In the genomic region with DNA sequence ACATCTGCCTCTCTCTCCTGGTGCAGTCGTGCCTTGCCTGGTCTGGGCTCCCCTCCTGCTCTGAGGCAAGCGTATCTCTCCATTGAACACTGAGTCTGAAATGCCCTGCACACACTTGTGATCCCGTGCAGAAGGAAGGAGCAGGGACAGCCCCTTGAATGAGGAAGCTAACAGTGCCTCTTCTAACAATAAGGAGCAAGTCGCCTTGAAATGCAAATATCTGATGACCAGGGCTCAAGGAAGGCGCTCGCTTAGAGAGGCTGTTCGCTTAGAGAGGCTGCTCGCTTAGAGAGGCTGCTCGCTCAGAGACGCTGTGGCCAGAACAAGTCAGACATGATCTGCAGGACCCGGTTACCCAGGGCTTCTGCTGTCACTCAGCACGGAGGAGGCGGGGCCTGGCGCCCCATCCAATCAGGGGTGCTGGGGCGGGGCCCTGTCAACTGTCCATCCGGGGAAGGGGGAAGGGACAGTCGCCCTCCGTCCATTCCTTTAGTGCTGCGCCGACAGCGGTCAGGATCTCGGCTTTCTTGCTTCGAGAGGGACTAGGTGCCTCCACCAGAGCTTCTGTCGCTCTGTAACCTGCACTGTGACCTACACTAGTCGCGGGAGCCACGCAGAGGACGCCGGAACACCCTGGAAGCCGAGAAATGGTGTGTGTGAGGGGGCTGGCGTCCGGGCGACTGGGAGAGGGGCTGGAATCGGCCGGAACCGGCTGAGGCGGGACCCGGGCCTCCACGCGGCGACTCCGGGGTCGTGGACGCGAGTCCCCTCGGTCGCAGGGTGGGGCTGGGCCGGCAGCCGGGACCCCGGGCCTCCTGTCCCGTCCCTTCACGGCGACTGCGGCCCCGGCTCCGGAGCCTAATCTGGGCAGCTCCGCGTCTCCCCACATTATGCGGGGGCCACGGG, we compare ENCODE assay signal across 8 cellular contexts. TPM values are rescaled to one million over a fixed set of nuclear protein-coding genes. Genes with fewer than 3 reads are reported as not detected.
DNase-seq lines count a peak whose midpoint lies in the region; ATAC-seq, FAIRE-seq and TF ChIP-seq lines count a peak whose summit lies in the region.

A gene (plus strand): TSS at position 473 of the 906 bp plus-strand sequence. CDS start 175 bp downstream, at position 648.

- H3K27me3 Mint-ChIP-seq in CD4-positive, alpha-beta memory T cell, result no peaks in the 10 kb centered on the region

- H3K9me3 ChIP-seq in CD4-positive, alpha-beta memory T cell (ENCODE audit: control insufficient read depth in 1 of 2, low read length in 2 of 2), result no peaks in the 10 kb centered on the region
- no peaks in the 10 kb centered on the region for H3K9me3 ChIP-seq in endothelial cell of umbilical vein (replicated peaks; ENCODE audit: control insufficient read depth, insufficient read depth, low read length)

- H2AFZ ChIP-seq in endothelial cell of umbilical vein (ENCODE audit: low read depth, low read length), result peak within 1 kb of the TSS; percentile 93

- peaks cover 0 to 14% (median 2%) of the 10 kb centered on the region in 8 donors for H3K9me3 Mint-ChIP-seq in CD4-positive, alpha-beta memory T cell

- FAIRE-seq in endothelial cell of umbilical vein (lab: Jason Lieb, UNC), result peak; percentile 98

- H3K36me3 ChIP-seq in CD4-positive, alpha-beta memory T cell (ENCODE audit: insufficient read depth, low read length), result no peaks in the 10 kb centered on the region
- H3K36me3 ChIP-seq in endothelial cell of umbilical vein (ENCODE audit: control insufficient read depth in 2 of 2, extremely low read depth in 1 of 2, insufficient read depth in 2 of 2, low read length in 2 of 2), result no peaks in the 10 kb centered on the region

- POLR2A ChIA-PET in CD4-positive, alpha-beta memory T cell (lab: Charles Lee; ENCODE audit: partially characterized antibody), result interaction anchor here (0.7 to 2.0 kb wide), 10 partner anchors 11 to 519 kb away, joined by 3 to 6 read pairs (median 4); a partner anchor contains a TSS
- POLR2A ChIA-PET in endothelial cell of umbilical vein (lab: Charles Lee), result no interaction called here

- no peak for TF ChIP-seq CTCF in endothelial cell of umbilical vein (IDR thresholded peaks at IDR 0.05; ENCODE audit: extremely low read depth in 1 of 2, insufficient read depth in 1 of 2, low read depth in 1 of 2, low read length in 2 of 2)

- peaks cover 17% of the 10 kb centered on the region for H3K4me1 ChIP-seq in CD4-positive, alpha-beta memory T cell (ENCODE audit: insufficient read depth, low read length)
- peaks cover 6% of the 10 kb centered on the region for H3K4me1 ChIP-seq in endothelial cell of umbilical vein (ENCODE audit: control insufficient read depth, extremely low read depth, insufficient read depth, low read length)

- peak within 1 kb of the TSS; percentile 56 for H3K27ac ChIP-seq in CD4-positive, alpha-beta memory T cell (ENCODE audit: low read depth, low read length)
- no peak within 1 kb of the TSS for H3K27ac ChIP-seq in endothelial cell of umbilical vein (ENCODE audit: insufficient read depth, low read depth, low read length)

- H3K27ac Mint-ChIP-seq in CD4-positive, alpha-beta memory T cell, result peak within 1 kb of the TSS; percentile 55 to 91 (median 86)

- CTCF ChIA-PET in CD4-positive, alpha-beta memory T cell (lab: Charles Lee; ENCODE audit: partially characterized antibody), result interaction anchor here (0.6 to 7.8 kb wide), 4 partner anchors 9 to 327 kb away, joined by 3 to 92 read pairs (median 4); a partner anchor contains a TSS
- CTCF ChIA-PET in endothelial cell of umbilical vein (lab: Charles Lee), result interaction anchor here (0.7 to 2.7 kb wide), 5 partner anchors 16 to 141 kb away, joined by 3 to 10 read pairs (median 6); a partner anchor contains a TSS

- H3K4me3 Mint-ChIP-seq in CD4-positive, alpha-beta memory T cell, result peak within 1 kb of the TSS; percentile 93 to 96 (median 95)

- H3K4me2 ChIP-seq in endothelial cell of umbilical vein (ENCODE audit: insufficient read depth, low read length), result peak within 1 kb of the TSS; percentile 83

- H3K27me3 ChIP-seq in CD4-positive, alpha-beta memory T cell (ENCODE audit: insufficient read depth, low read length), result no peaks in the 10 kb centered on the region
- H3K27me3 ChIP-seq in endothelial cell of umbilical vein (ENCODE audit: control insufficient read depth in 2 of 2, insufficient read depth in 2 of 2, low read length in 2 of 2), result no peaks in the 10 kb centered on the region

- H3K9ac ChIP-seq in endothelial cell of umbilical vein (replicated peaks; ENCODE audit: extremely low read depth, insufficient read depth, low read length), result peak within 1 kb of the TSS; percentile 73

- peak; percentile 95 for TF ChIP-seq POLR2A in endothelial cell of umbilical vein (IDR thresholded peaks at IDR 0.05; ENCODE audit: low read depth, low read length)

- no peaks in the 10 kb centered on the region for H4K20me1 ChIP-seq in endothelial cell of umbilical vein (replicated peaks; ENCODE audit: control insufficient read depth, extremely low read depth, insufficient read depth, low read length)

- peak within 1 kb of the TSS; percentile 64 to 89 for H3K4me3 ChIP-seq in CD4-positive, alpha-beta memory T cell (ENCODE audit: low read length in 2 of 2)
- H3K4me3 ChIP-seq in endothelial cell of umbilical vein (replicated peaks in 1 of 3; ENCODE audit: insufficient read depth in 1 of 3, low read depth in 1 of 3, low read length in 3 of 3), result peak within 1 kb of the TSS; percentile 61 to 70 (median 69)

- peak; percentile 98 for ATAC-seq in GM19438 (IDR thresholded peaks at IDR 0.05; ENCODE audit: low read depth, unreplicated experiment)

- dilution Hi-C loops in endothelial cell of umbilical vein (cut with MboI; ENCODE audit: extremely low pct_ligation_motif_present, low sequenced_read_pairs), result no loop called here

- no peaks in the 10 kb centered on the region for H3K9me1 ChIP-seq in endothelial cell of umbilical vein (replicated peaks; ENCODE audit: control insufficient read depth, extremely low read depth, insufficient read depth, low read length)

- peaks cover 13 to 29% (median 21%) of the 10 kb centered on the region in 4 donors for H3K4me1 Mint-ChIP-seq in CD4-positive, alpha-beta memory T cell

- TSS peak; percentile 52 for BruUV-seq in endothelial cell of umbilical vein (replicated peaks; lab: Mats Ljungman, UMichigan)

- peak; percentile 74 to 82 (median 74) for DNase-seq in CD4-positive, alpha-beta memory T cell
- DNase-seq in HK-2 (ENCODE audit: unreplicated experiment) (peak; percentile 93), NOMO-1 treated with DMSO at 0.1 percent for 48 hours (lab: John Stamatoyannopoulos, UW; ENCODE audit: unreplicated experiment) (peak; percentile 92), endothelial cell of umbilical vein (ENCODE audit: low read depth, low spot score) (peak; percentile 95), midbrain (lab: John Stamatoyannopoulos, UW) (peak; percentile 97)
- peak; percentile 73 for DNase-seq in activated CD8-positive, alpha-beta memory T cell treated with anti-CD3 and anti-CD28 coated beads, Interleukin-2, amount 50 U/mL, for 24 hours (ENCODE audit: extremely low read depth)
- peak; percentile 83 to 84 for DNase-seq in stimulated activated CD8-positive, alpha-beta memory T cell treated with anti-CD3 and anti-CD28 coated beads, Interleukin-15, amount 100 ng/mL, for 48 hours (ENCODE audit: low read depth in 2 of 2)

- peaks cover 14 to 17% of the 10 kb centered on the region in 2 donors for H3K36me3 Mint-ChIP-seq in CD4-positive, alpha-beta memory T cell

- H3K79me2 ChIP-seq in endothelial cell of umbilical vein (ENCODE audit: control insufficient read depth, insufficient read depth, low read length), result no peaks in the 10 kb centered on the region

- intact Hi-C loops in CD4-positive, alpha-beta memory T cell (cut with micrococcal nuclease), result loop anchor here (1.0 to 5.0 kb wide), 4 partner anchors 16 to 173 kb away; a partner anchor contains a TSS
- intact Hi-C loops in endothelial cell of umbilical vein (cut with micrococcal nuclease), result loop anchor here (2.0 to 5.0 kb wide), 4 partner anchors 15 to 328 kb away; a partner anchor contains a TSS

TF ChIP-seq in endothelial cell of umbilical vein, 7 proteins besides CTCF, POLR2A, EP300 and RAD21:
- TF ChIP-seq EZH2 (IDR thresholded peaks at IDR 0.05; ENCODE audit: borderline replicate concordance, low read depth, low read length, severe bottlenecking) (no peak), JUN (IDR thresholded peaks at IDR 0.05; ENCODE audit: borderline replicate concordance, insufficient read depth, insufficient read length, low read depth) (no peak), POLR2AphosphoS5 (IDR thresholded peaks at IDR 0.05; ENCODE audit: insufficient read depth, low read depth, low read length) (peak; percentile 72), FOS (IDR thresholded peaks at IDR 0.05; ENCODE audit: borderline replicate concordance, insufficient read depth, low read length) (no peak)
- TF ChIP-seq, protein P1, sequence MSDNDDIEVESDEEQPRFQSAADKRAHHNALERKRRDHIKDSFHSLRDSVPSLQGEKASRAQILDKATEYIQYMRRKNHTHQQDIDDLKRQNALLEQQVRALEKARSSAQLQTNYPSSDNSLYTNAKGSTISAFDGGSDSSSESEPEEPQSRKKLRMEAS (IDR thresholded peaks at IDR 0.05; ENCODE audit: insufficient read depth, insufficient read length), result no peak

RNA-seq across cellular contexts. Expression of the gene that starts here (rescaled TPM):
- total RNA-seq in CD4-positive, alpha-beta memory T cell, result 10 to 100 TPM; 18.0 to 18.5 TPM
- 1 to 10 TPM; 1.8 to 3.7 TPM for polyA plus RNA-seq in CD4-positive, alpha-beta memory T cell
- 9.1 and 13.3 TPM in 2 replicates for total RNA-seq in endothelial cell of umbilical vein
- polyA plus RNA-seq in endothelial cell of umbilical vein, result 1.5 and 2.2 TPM in 2 replicates
- 1.3 and 1.7 TPM in 2 replicates for polyA plus RNA-seq in endothelial cell of umbilical vein (2011; cell fraction: cytosol; rRNA removed)
- polyA plus RNA-seq in endothelial cell of umbilical vein (2011; cell fraction: nucleus; rRNA removed), result 10.1 and 11.1 TPM in 2 replicates
- polyA plus RNA-seq in endothelial cell of umbilical vein (2012), result 3.3 and 3.9 TPM in 2 replicates
- polyA minus RNA-seq in endothelial cell of umbilical vein, result 3.5 and 6.1 TPM in 2 replicates
- 6.7 TPM for polyA minus RNA-seq in endothelial cell of umbilical vein (2011; cell fraction: cytosol; rRNA and poly(A)+ RNA removed)
- polyA minus RNA-seq in endothelial cell of umbilical vein (2011; cell fraction: nucleus; rRNA and poly(A)+ RNA removed), result 4.6 and 8.0 TPM in 2 replicates
